In genomic region chr2:86703704-86704370, GRCh38 we compare ENCODE assay signal across 13 cellular contexts. TPM values are rescaled to one million over a fixed set of nuclear protein-coding genes. Genes with fewer than 3 reads are reported as not detected.
A peak's percentile ranks its signal among the peaks of the same experiment; 100 is the strongest.
DNase-seq lines count a peak whose midpoint lies in the region; ATAC-seq, FAIRE-seq and TF ChIP-seq lines count a peak whose summit lies in the region.
"Had no signal": no experiment of that assay in that cellular context is flagged by ENCODE, and none has a peak within 500 bp of the region (broad histone marks: within the 10 kb centered on the region; RNA-seq: fewer than 3 reads in every experiment).

No MANE protein-coding gene starts in this region.

- TF ChIP-seq POLR2A in K562 (conservative IDR thresholded peaks at IDR 0.05) (no peak), HepG2 (IDR thresholded peaks at IDR 0.05; ENCODE audit: insufficient read depth in 1 of 2, low read depth in 2 of 2, low read length in 2 of 2) (no peak)

- H4K20me1 ChIP-seq in K562 (replicated peaks; ENCODE audit: control insufficient read depth, insufficient read depth, low read length) (no peaks in the 10 kb centered on the region), HepG2 (ENCODE audit: insufficient read depth, low read length) (no peaks in the 10 kb centered on the region)

- peaks cover 11% of the 10 kb centered on the region for H3K27me3 Mint-ChIP-seq in activated naive CD4-positive, alpha-beta T cell treated with anti-CD3 and anti-CD28 coated beads, Interleukin-2, amount 10 ng/mL, durations not matched to agents 7 days and 5 days
- H3K27me3 Mint-ChIP-seq: dendritic cell treated with granulocyte-macrophage colony-stimulating factor and Interleukin-4, amounts not matched to agents 40 ng/mL and 50 ng/mL, for 4 days had no signal

- no peak overlapping the region for H3K4me3 Mint-ChIP-seq in activated naive CD4-positive, alpha-beta T cell treated with anti-CD3 and anti-CD28 coated beads, Interleukin-2, amount 10 ng/mL, durations not matched to agents 7 days and 5 days
- H3K4me3 Mint-ChIP-seq: dendritic cell treated with granulocyte-macrophage colony-stimulating factor and Interleukin-4, amounts not matched to agents 40 ng/mL and 50 ng/mL, for 4 days; T-helper 1 cell treated with Interleukin-12 subunit alpha and Interleukin-12 subunit beta and Interleukin-4 antibody, amounts not matched to agents 30 μg/mL and 1 μg/mL, for 36 hours had no signal

- H3K36me3 ChIP-seq in K562 (ENCODE audit: control insufficient read depth, insufficient read depth, low read length) (no peaks in the 10 kb centered on the region), HepG2 (replicated peaks in 1 of 2; ENCODE audit: control insufficient read depth in 1 of 2, insufficient read depth in 2 of 2, low read length in 2 of 2) (no peaks in the 10 kb centered on the region)
- H3K36me3 ChIP-seq: ovary, upper lobe of right lung had no signal

- no peak for FAIRE-seq in K562 (lab: Jason Lieb, UNC)
- FAIRE-seq in HepG2 (lab: Jason Lieb, UNC), result no peak
- FAIRE-seq in GM19239 (lab: Jason Lieb, UNC), result no peak
- FAIRE-seq: G401.6 had no signal

- H3K9ac ChIP-seq in K562 (ENCODE audit: insufficient read depth in 1 of 2, low read depth in 2 of 2, low read length in 2 of 2), result no peak overlapping the region
- no peak overlapping the region for H3K9ac ChIP-seq in HepG2 (ENCODE audit: insufficient read depth, low read depth, low read length)

- intact Hi-C loops in K562 (cut with micrococcal nuclease) (no loop called here), HepG2 (cut with micrococcal nuclease; ENCODE audit: unreplicated experiment) (no loop called here)

- POLR2A ChIA-PET in K562 (lab: Yijun Ruan, JAX), result no interaction called here
- POLR2A ChIA-PET in HepG2 (lab: Yijun Ruan, JAX), result interaction anchor here (1.2 kb wide), 1 partner anchor 9 kb away, joined by 5 read pairs; no protein-coding TSS in a partner anchor

- H3K9me3 Mint-ChIP-seq in activated naive CD4-positive, alpha-beta T cell treated with anti-CD3 and anti-CD28 coated beads, Interleukin-2, amount 10 ng/mL, durations not matched to agents 7 days and 5 days, result no peaks in the 10 kb centered on the region
- H3K9me3 Mint-ChIP-seq: T-helper 1 cell treated with Interleukin-12 subunit alpha and Interleukin-12 subunit beta and Interleukin-4 antibody, amounts not matched to agents 30 μg/mL and 1 μg/mL, for 36 hours had no signal

- H3K27me3 ChIP-seq in K562 (ENCODE audit: control insufficient read depth in 2 of 2, insufficient read depth in 2 of 2, low read length in 2 of 2), result peaks cover 5% of the 10 kb centered on the region in 2 experiments; a peak in 4 of 5 replicates
- no peaks in the 10 kb centered on the region for H3K27me3 ChIP-seq in HepG2 (ENCODE audit: control insufficient read depth in 1 of 2, insufficient read depth in 2 of 2, low read length in 2 of 2)
- H3K27me3 ChIP-seq: ovary, upper lobe of right lung had no signal

- H2AFZ ChIP-seq in K562 (ENCODE audit: low read depth, low read length), result peak overlapping the region; percentile 47
- H2AFZ ChIP-seq in HepG2 (ENCODE audit: low read length), result no peak overlapping the region

- in situ Hi-C loops in K562 (cut with MboI), result loop anchor here (5.0 to 10.0 kb wide), 2 partner anchors 51 to 77 kb away; no protein-coding TSS in a partner anchor
- in situ Hi-C loops in HepG2 (cut with HindIII; ENCODE audit: extremely low pct_ligation_motif_present, low pct_unique_long_range_greater_than_20kb), result no loop called here

- CTCF ChIA-PET in K562 (lab: Yijun Ruan, JAX; ENCODE audit: low intra/inter-chr PET ratio) (no interaction called here), HepG2 (lab: Yijun Ruan, JAX; ENCODE audit: low intra/inter-chr PET ratio, low total read pairs) (no interaction called here)
- CTCF ChIA-PET in activated naive CD4-positive, alpha-beta T cell treated with anti-CD3 and anti-CD28 coated beads, Interleukin-2, amount 10 ng/mL, durations not matched to agents 7 days and 5 days (lab: Charles Lee), result no interaction called here

- ATAC-seq in K562 (no peak), HepG2 (no peak)

- H3K9me3 ChIP-seq in K562 (replicated peaks; ENCODE audit: control insufficient read depth, insufficient read depth, low read depth, low read length), result no peaks in the 10 kb centered on the region; the same call in 1 of the 2 replicates
- no peaks in the 10 kb centered on the region for H3K9me3 ChIP-seq in HepG2 (ENCODE audit: low read length)
- H3K9me3 ChIP-seq: ovary, upper lobe of right lung had no signal

- H3K4me1 Mint-ChIP-seq in activated naive CD4-positive, alpha-beta T cell treated with anti-CD3 and anti-CD28 coated beads, Interleukin-2, amount 10 ng/mL, durations not matched to agents 7 days and 5 days, result no peaks in the 10 kb centered on the region

- H3K9me1 ChIP-seq in K562 (ENCODE audit: control insufficient read depth, insufficient read depth, low read length), result no peaks in the 10 kb centered on the region

- WGBS in K562 (ENCODE audit: insufficient coverage, low coverage, missing lambda C conversion rate), result 3% methylated on average over 14 of the region's 14 CpGs
- 94% methylated on average over 14 of the region's 14 CpGs for WGBS in HepG2 (ENCODE audit: low lambda C conversion rate)

- peaks cover 0 to 7% of the 10 kb centered on the region in 2 experiments; a peak in 1 of 5 replicates for H3K4me1 ChIP-seq in K562 (replicated peaks in 1 of 2; ENCODE audit: control insufficient read depth in 2 of 2, insufficient read depth in 2 of 2, low read length in 2 of 2)
- peaks cover 24% of the 10 kb centered on the region for H3K4me1 ChIP-seq in HepG2 (ENCODE audit: insufficient read depth, low read length)

- TF ChIP-seq CTCF in K562 (IDR thresholded peaks at IDR 0.05 in 2 of 3, conservative IDR thresholded peaks at IDR 0.05 in 1 of 3; ENCODE audit: insufficient read depth in 2 of 3, low read depth in 1 of 3, low read length in 3 of 3) (no peak), HepG2 (CRISPR knock-in tag; IDR thresholded peaks at IDR 0.05) (no peak)

- DNase-seq in Ammon's horn (ENCODE audit: low spot score) (peak; percentile 80), NCI-H1092 (lab: John Stamatoyannopoulos, UW) (peak; percentile 40), K562 (ENCODE audit: extremely low read depth in 1 of 4, low spot score in 3 of 4) (peak in 1 of 4 experiments; percentile 38), medulla oblongata (ENCODE audit: extremely low spot score) (peak; percentile 57), HepG2 (ENCODE audit: low spot score) (no peak), GM19239 (ENCODE audit: insufficient read length, low spot score) (no peak), NAMALWA (ENCODE audit: low spot score) (no peak)
- DNase-seq in activated naive CD4-positive, alpha-beta T cell treated with anti-CD3 and anti-CD28 coated beads, Interleukin-2, amount 10 ng/mL, durations not matched to agents 7 days and 5 days, result no peak
- DNase-seq: upper lobe of right lung had no signal

- no peak overlapping the region for H3K4me3 ChIP-seq in K562
- no peak overlapping the region for H3K4me3 ChIP-seq in HepG2 (replicated peaks in 1 of 3; ENCODE audit: insufficient read depth in 1 of 3, low read depth in 2 of 3, low read length in 3 of 3)
- H3K4me3 ChIP-seq: ovary, upper lobe of right lung had no signal

- H3K4me2 ChIP-seq in K562 (ENCODE audit: insufficient read depth, low read length) (peak overlapping the region; percentile 54), HepG2 (ENCODE audit: low read depth, low read length) (no peak overlapping the region)

- no peaks in the 10 kb centered on the region for H3K79me2 ChIP-seq in K562 (ENCODE audit: control insufficient read depth, insufficient read depth, low read length)
- H3K79me2 ChIP-seq in HepG2 (ENCODE audit: insufficient read depth, low read length), result no peaks in the 10 kb centered on the region

- TF ChIP-seq EP300 in K562 (IDR thresholded peaks at IDR 0.05; ENCODE audit: low read length), result no peak
- TF ChIP-seq EP300 in HepG2 (IDR thresholded peaks at IDR 0.05; ENCODE audit: low read depth in 2 of 2, low read length in 2 of 2), result no peak
- no peak for TF ChIP-seq EP300 in HepG2 (CRISPR knock-in tag; IDR thresholded peaks at IDR 0.05; ENCODE audit: borderline replicate concordance)

- peaks cover 1% of the 10 kb centered on the region for H3K36me3 Mint-ChIP-seq in activated naive CD4-positive, alpha-beta T cell treated with anti-CD3 and anti-CD28 coated beads, Interleukin-2, amount 10 ng/mL, durations not matched to agents 7 days and 5 days

- TF ChIP-seq RAD21 in K562 (CRISPR knock-in tag; conservative IDR thresholded peaks at IDR 0.05 in 1 of 2, IDR thresholded peaks at IDR 0.05 in 1 of 2), result no peak
- no peak for TF ChIP-seq RAD21 in HepG2 (CRISPR knock-in tag; IDR thresholded peaks at IDR 0.05)

- H3K27ac Mint-ChIP-seq in activated naive CD4-positive, alpha-beta T cell treated with anti-CD3 and anti-CD28 coated beads, Interleukin-2, amount 10 ng/mL, durations not matched to agents 7 days and 5 days, result no peak overlapping the region
- H3K27ac Mint-ChIP-seq: dendritic cell treated with granulocyte-macrophage colony-stimulating factor and Interleukin-4, amounts not matched to agents 40 ng/mL and 50 ng/mL, for 4 days; T-helper 1 cell treated with Interleukin-12 subunit alpha and Interleukin-12 subunit beta and Interleukin-4 antibody, amounts not matched to agents 30 μg/mL and 1 μg/mL, for 36 hours had no signal

- H3K27ac ChIP-seq in K562 (ENCODE audit: extremely low read depth, low read depth, low read length) (no peak overlapping the region), HepG2 (ENCODE audit: extremely low read length, insufficient read depth, low read length) (no peak overlapping the region)
- H3K27ac ChIP-seq: ovary, upper lobe of right lung had no signal

- BruUV-seq in K562 (replicated peaks; lab: Mats Ljungman, UMichigan) (no TSS peak), HepG2 (replicated peaks; lab: Mats Ljungman, UMichigan) (no TSS peak)

RNA-seq across cellular contexts. Expression of gene RMND5A, which starts 16.3 kb away (rescaled TPM):
- total RNA-seq in K562 (2011; cell fraction: chromatin; rRNA removed; ENCODE audit: low replicate concordance), result 6.2 and 11.8 TPM in 2 replicates
- 5.0 and 6.4 TPM in 2 replicates for total RNA-seq in K562 (2011; cell fraction: nucleolus; rRNA removed)
- total RNA-seq in K562 (2011; cell fraction: nucleoplasm; rRNA removed), result 9.9 and 15.2 TPM in 2 replicates
- 34.1 and 35.6 TPM in 2 replicates for total RNA-seq in K562 (2014; rRNA removed)
- total RNA-seq in K562 (2014; rRNA removed; fragmentation: Illumina TruSeq; extraction: Trizol), result 40.7 and 43.7 TPM in 2 replicates
- total RNA-seq in K562 (2015; rRNA removed; fragmentation: Illumina TruSeq; extraction: Trizol), result 31.4 and 38.8 TPM in 2 replicates
- 36.1 and 43.2 TPM in 2 replicates for total RNA-seq in K562 (2021)
- 19.3 and 33.1 TPM in 2 replicates for polyA plus RNA-seq in K562 (2011; rRNA removed)
- polyA plus RNA-seq in K562 (2011; cell fraction: cytosol; rRNA removed), result 15.4 and 20.2 TPM in 2 replicates
- polyA plus RNA-seq in K562 (2011; cell fraction: nucleus; rRNA removed), result 7.8 and 8.9 TPM in 2 replicates
- polyA plus RNA-seq in K562 (2012), result 16.3 and 16.6 TPM in 2 replicates
- 28.8 and 43.5 TPM in 2 replicates for polyA plus RNA-seq in K562 (2014; fragmentation: Illumina TruSeq; extraction: Trizol)
- 10 to 100 TPM; 13.2 to 16.4 TPM for polyA plus RNA-seq in K562 (2014; fragmentation: Nextera tagmentation; extraction: Ambion mirVana)
- polyA plus RNA-seq in K562 (2014; rRNA removed), result 19.4 and 23.4 TPM in 2 replicates
- 58.7 and 78.9 TPM in 2 replicates for polyA minus RNA-seq in K562 (2011; rRNA and poly(A)+ RNA removed)
- polyA minus RNA-seq in K562 (2011; cell fraction: cytosol; rRNA and poly(A)+ RNA removed), result 25.3 and 48.9 TPM in 2 replicates
- 7.8 and 10.0 TPM in 2 replicates for polyA minus RNA-seq in K562 (2011; cell fraction: nucleus; rRNA and poly(A)+ RNA removed)
- total RNA-seq in HepG2 (2016; rRNA removed; fragmentation: Illumina TruSeq; extraction: Trizol), result 66.4 and 108 TPM in 2 replicates
- total RNA-seq in HepG2 (2016; cell fraction: cytosol; rRNA removed; fragmentation: Illumina TruSeq; extraction: Trizol; ENCODE audit: low read depth), result 6.8 and 8.0 TPM in 2 replicates
- total RNA-seq in HepG2 (2016; cell fraction: insoluble cytoplasmic fraction; rRNA removed; fragmentation: Illumina TruSeq; extraction: Trizol), result 66.9 and 102 TPM in 2 replicates
- total RNA-seq in HepG2 (2016; cell fraction: membrane; rRNA removed; fragmentation: Illumina TruSeq; extraction: Trizol), result 26.4 and 27.1 TPM in 2 replicates
- total RNA-seq in HepG2 (2016; cell fraction: nucleus; rRNA removed; fragmentation: Illumina TruSeq; extraction: Trizol), result 37.8 and 39.3 TPM in 2 replicates
- 27.3 and 31.0 TPM in 2 replicates for polyA plus RNA-seq in HepG2 (2011; rRNA removed)
- 23.0 and 32.3 TPM in 2 replicates for polyA plus RNA-seq in HepG2 (2011; cell fraction: cytosol; rRNA removed)
- 13.2 and 16.8 TPM in 2 replicates for polyA plus RNA-seq in HepG2 (2011; cell fraction: nucleus; rRNA removed)
- 32.6 and 37.2 TPM in 2 replicates for polyA plus RNA-seq in HepG2 (2012)
- 2.5 and 3.5 TPM in 2 replicates for polyA plus RNA-seq in HepG2 (2016; cell fraction: cytosol; fragmentation: Illumina TruSeq; extraction: Trizol; ENCODE audit: low read depth)
- polyA plus RNA-seq in HepG2 (2016; cell fraction: insoluble cytoplasmic fraction; fragmentation: Illumina TruSeq; extraction: Trizol; ENCODE audit: low read depth), result 62.4 and 63.9 TPM in 2 replicates
- 11.9 and 14.5 TPM in 2 replicates for polyA plus RNA-seq in HepG2 (2016; cell fraction: membrane; fragmentation: Illumina TruSeq; extraction: Trizol; ENCODE audit: low read depth)
- polyA plus RNA-seq in HepG2 (2016; cell fraction: nucleus; fragmentation: Illumina TruSeq; extraction: Trizol; ENCODE audit: insufficient read depth, low read depth), result 27.7 and 40.2 TPM in 2 replicates
- 70.4 and 98.0 TPM in 2 replicates for polyA minus RNA-seq in HepG2 (2011; rRNA and poly(A)+ RNA removed; ENCODE audit: low replicate concordance)
- polyA minus RNA-seq in HepG2 (2011; cell fraction: cytosol; rRNA and poly(A)+ RNA removed), result 69.4 and 79.3 TPM in 2 replicates
- polyA minus RNA-seq in HepG2 (2011; cell fraction: nucleus; rRNA and poly(A)+ RNA removed), result 46.7 and 61.4 TPM in 2 replicates

Comparison
In these comparisons a context has a peak if more than half of its experiments do, and no peak if none do; other contexts are left out.
1. DNase-seq: peak in Ammon's horn (single experiment), NCI-H1092 (single experiment) and medulla oblongata (single experiment); none in HepG2 (single experiment), GM19239 (single experiment), activated naive CD4-positive, alpha-beta T cell treated with anti-CD3 and anti-CD28 coated beads, Interleukin-2, amount 10 ng/mL, durations not matched to agents 7 days and 5 days (single experiment) and NAMALWA (single experiment).